In genomic region chrX:40116925-40117324, GRCh38 we compare ENCODE assay signal across 27 cellular contexts. TPM values are rescaled to one million over a fixed set of nuclear protein-coding genes. Genes with fewer than 3 reads are reported as not detected.
DNase-seq lines count a peak whose midpoint lies in the region; ATAC-seq, FAIRE-seq and TF ChIP-seq lines count a peak whose summit lies in the region.
"Had no signal": no experiment of that assay in that cellular context is flagged by ENCODE, and none has a peak within 500 bp of the region (broad histone marks: within the 10 kb centered on the region; RNA-seq: fewer than 3 reads in every experiment).

No MANE protein-coding gene starts in this region.

- no peak overlapping the region for H2AFZ ChIP-seq in OCI-LY7 (ENCODE audit: low read length)
- peak overlapping the region; percentile 40; the same call in 1 of the 2 replicates for H2AFZ ChIP-seq in K562 (ENCODE audit: low read depth, low read length)

- TF ChIP-seq RAD21 in K562 (CRISPR knock-in tag; conservative IDR thresholded peaks at IDR 0.05 in 1 of 2, IDR thresholded peaks at IDR 0.05 in 1 of 2) = no peak

- no peaks in the 10 kb centered on the region for H3K9me2 ChIP-seq in OCI-LY7 (ENCODE audit: insufficient read depth, low read length)

- no peak for TF ChIP-seq POLR2A in K562 (conservative IDR thresholded peaks at IDR 0.05)

- no peak overlapping the region for H3K27ac Mint-ChIP-seq in activated T-cell treated with anti-CD3 and anti-CD28 coated beads, Interleukin-2, amount 50 U/mL, for 72 hours
- H3K27ac Mint-ChIP-seq: CD14-positive monocyte; CD4-positive, alpha-beta memory T cell; CD4-positive, CD25-positive, alpha-beta regulatory T cell; CD8-positive, alpha-beta memory T cell had no signal

- H3K9me3 ChIP-seq in BLaER1 treated with 17β-estradiol and CSF1 and Interleukin-3, amounts not matched to agents 10 nM and 100 nM (replicated peaks in 1 of 11) = no peaks in the 10 kb centered on the region
- H3K9me3 ChIP-seq in OCI-LY7 (ENCODE audit: low read length) (no peaks in the 10 kb centered on the region), K562 (replicated peaks; ENCODE audit: control insufficient read depth, insufficient read depth, low read depth, low read length) (no peaks in the 10 kb centered on the region)
- H3K9me3 ChIP-seq: BE2C had no signal

- H3K9me3 Mint-ChIP-seq in activated T-cell treated with anti-CD3 and anti-CD28 coated beads, Interleukin-2, amount 50 U/mL, for 72 hours = no peaks in the 10 kb centered on the region
- H3K9me3 Mint-ChIP-seq: CD4-positive, CD25-positive, alpha-beta regulatory T cell; CD8-positive, alpha-beta memory T cell had no signal

- no TSS peak for BruUV-seq in OCI-LY7 (replicated peaks; lab: Mats Ljungman, UMichigan)
- no TSS peak for BruUV-seq in K562 (replicated peaks; lab: Mats Ljungman, UMichigan)

- in situ Hi-C loops in K562 (cut with MboI) = no loop called here

- no peaks in the 10 kb centered on the region for H3K9me1 ChIP-seq in K562 (ENCODE audit: control insufficient read depth, insufficient read depth, low read length)

- POLR2A ChIA-PET in OCI-LY7 (lab: Charles Lee) = no interaction called here
- POLR2A ChIA-PET in K562 (lab: Yijun Ruan, JAX) = interaction anchor here (1.1 to 1.7 kb wide), 2 partner anchors 14 to 16 kb away, joined by 3 to 6 read pairs; no protein-coding TSS in a partner anchor

- peaks cover 6 to 99% (median 50%) of the 10 kb centered on the region in 11 experiments; a peak in 20 of 22 replicates for H4K20me1 ChIP-seq in BLaER1 treated with 17β-estradiol and CSF1 and Interleukin-3, amounts not matched to agents 10 nM and 100 nM
- H4K20me1 ChIP-seq in OCI-LY7 (ENCODE audit: insufficient read depth, low read length) (no peaks in the 10 kb centered on the region), K562 (replicated peaks; ENCODE audit: control insufficient read depth, insufficient read depth, low read length) (no peaks in the 10 kb centered on the region)

- H3K27ac ChIP-seq in BLaER1 treated with 17β-estradiol and CSF1 and Interleukin-3, amounts not matched to agents 10 nM and 100 nM = no peak overlapping the region
- H3K27ac ChIP-seq in OCI-LY7 (ENCODE audit: low read depth, low read length, poor library complexity, severe bottlenecking) (no peak overlapping the region), K562 (ENCODE audit: extremely low read depth, low read depth, low read length) (peak overlapping the region; percentile 86)

- H3K79me2 ChIP-seq in OCI-LY7 (ENCODE audit: insufficient read depth, low read depth, low read length) = no peaks in the 10 kb centered on the region
- H3K79me2 ChIP-seq in K562 (ENCODE audit: control insufficient read depth, insufficient read depth, low read length) = peaks cover 21% of the 10 kb centered on the region; the same call in 2 of the 3 replicates

- peaks cover 15 to 69% (median 50%) of the 10 kb centered on the region in 10 experiments for H3K4me1 ChIP-seq in BLaER1 treated with 17β-estradiol and CSF1 and Interleukin-3, amounts not matched to agents 10 nM and 100 nM
- H3K4me1 ChIP-seq in OCI-LY7 (ENCODE audit: insufficient read depth, low read length, poor library complexity, severe bottlenecking) (peaks cover 60% of the 10 kb centered on the region), K562 (replicated peaks in 1 of 2; ENCODE audit: control insufficient read depth in 2 of 2, insufficient read depth in 2 of 2, low read length in 2 of 2) (peaks cover 32 to 37% of the 10 kb centered on the region in 2 experiments; a peak in 4 of 5 replicates)
- H3K4me1 ChIP-seq: BE2C had no signal

- ATAC-seq in K562 = no peak; the same call in 2 of the 3 replicates
- no peak for ATAC-seq in activated T-cell treated with anti-CD3 and anti-CD28 coated beads, Interleukin-2, amount 50 U/mL, for 72 hours (replicated peaks in 1 of 2)
- ATAC-seq: GM12878 had no signal

- TF ChIP-seq CTCF in OCI-LY7 (conservative IDR thresholded peaks at IDR 0.05; ENCODE audit: low read length) = no peak
- TF ChIP-seq CTCF in K562 (IDR thresholded peaks at IDR 0.05 in 2 of 3, conservative IDR thresholded peaks at IDR 0.05 in 1 of 3; ENCODE audit: insufficient read depth in 2 of 3, low read depth in 1 of 3, low read length in 3 of 3) = no peak

- TF ChIP-seq EP300 in K562 (IDR thresholded peaks at IDR 0.05; ENCODE audit: low read length) = no peak

- H3K27me3 ChIP-seq in BLaER1 treated with 17β-estradiol and CSF1 and Interleukin-3, amounts not matched to agents 10 nM and 100 nM = no peaks in the 10 kb centered on the region
- no peaks in the 10 kb centered on the region for H3K27me3 ChIP-seq in K562 (ENCODE audit: control insufficient read depth in 2 of 2, insufficient read depth in 2 of 2, low read length in 2 of 2)
- H3K27me3 ChIP-seq: BE2C had no signal

- H3K4me1 Mint-ChIP-seq in activated T-cell treated with anti-CD3 and anti-CD28 coated beads, Interleukin-2, amount 50 U/mL, for 72 hours (ENCODE audit: low read depth) = peaks cover 9% of the 10 kb centered on the region
- H3K4me1 Mint-ChIP-seq: CD4-positive, alpha-beta memory T cell; CD4-positive, CD25-positive, alpha-beta regulatory T cell had no signal

- H3K4me2 ChIP-seq in BLaER1 treated with 17β-estradiol and CSF1 and Interleukin-3, amounts not matched to agents 10 nM and 100 nM = peak overlapping the region in 6 of 11 experiments; percentile 3 to 35 (median 30); a peak in 5 of 22 replicates
- H3K4me2 ChIP-seq in OCI-LY7 (ENCODE audit: low read length) (peak overlapping the region; percentile 32; the same call in 1 of the 2 replicates), K562 (ENCODE audit: insufficient read depth, low read length) (peak overlapping the region; percentile 81)

- no peaks in the 10 kb centered on the region for H3K36me3 Mint-ChIP-seq in activated T-cell treated with anti-CD3 and anti-CD28 coated beads, Interleukin-2, amount 50 U/mL, for 72 hours (ENCODE audit: insufficient read depth in 2 of 2)
- H3K36me3 Mint-ChIP-seq: CD4-positive, alpha-beta memory T cell had no signal

- CTCF ChIA-PET in OCI-LY7 (lab: Charles Lee; ENCODE audit: unreplicated experiment) = no interaction called here
- CTCF ChIA-PET in K562 (lab: Yijun Ruan, JAX; ENCODE audit: low intra/inter-chr PET ratio) = no interaction called here

- H3K4me3 ChIP-seq in BLaER1 treated with 17β-estradiol and CSF1 and Interleukin-3, amounts not matched to agents 10 nM and 100 nM = no peak overlapping the region
- no peak overlapping the region for H3K4me3 ChIP-seq in OCI-LY7 (ENCODE audit: low read depth, low read length, poor library complexity, severe bottlenecking)
- no peak overlapping the region for H3K4me3 ChIP-seq in K562
- H3K4me3 ChIP-seq: GM12878 had no signal

- no peak overlapping the region for H3K4me3 Mint-ChIP-seq in activated T-cell treated with anti-CD3 and anti-CD28 coated beads, Interleukin-2, amount 50 U/mL, for 72 hours
- H3K4me3 Mint-ChIP-seq: CD14-positive monocyte; CD4-positive, alpha-beta memory T cell; CD4-positive, CD25-positive, alpha-beta regulatory T cell; CD8-positive, alpha-beta memory T cell had no signal

- no peak for FAIRE-seq in K562 (lab: Jason Lieb, UNC)
- FAIRE-seq: A204.1, GM12878, GM12892, GM18507 had no signal

- no peak for DNase-seq in OCI-LY7 (ENCODE audit: low spot score)
- no peak for DNase-seq in K562 (ENCODE audit: extremely low read depth in 1 of 4, low spot score in 3 of 4)
- no peak for DNase-seq in T-helper 2 cell
- DNase-seq in activated T-cell treated with anti-CD3 and anti-CD28 coated beads, Interleukin-2, amount 50 U/mL, for 72 hours = no peak
- no peak for DNase-seq in foreskin melanocyte
- DNase-seq in NCI-H2029 (lab: John Stamatoyannopoulos, UW) = no peak
- DNase-seq: 8988T; ACHN; BE2C; C1 segment of cervical spinal cord; CD4-positive, alpha-beta memory T cell; CD4-positive, CD25-positive, alpha-beta regulatory T cell; CD8-positive, alpha-beta memory T cell; COR-L47; DMS 273 treated with DMSO at 0.1 percent for 48 hours; DMS153; DMS53; DMS79; DND-41; EL; GDM1 had no signal

- intact Hi-C loops in OCI-LY7 (cut with micrococcal nuclease; ENCODE audit: unreplicated experiment) = no loop called here
- intact Hi-C loops in K562 (cut with micrococcal nuclease) = no loop called here

- H3K27me3 Mint-ChIP-seq in activated T-cell treated with anti-CD3 and anti-CD28 coated beads, Interleukin-2, amount 50 U/mL, for 72 hours (ENCODE audit: low read depth) = peaks cover 9% of the 10 kb centered on the region
- H3K27me3 Mint-ChIP-seq: CD4-positive, alpha-beta memory T cell; CD4-positive, CD25-positive, alpha-beta regulatory T cell had no signal

- WGBS in K562 (ENCODE audit: insufficient coverage, low coverage, missing lambda C conversion rate) = 13% methylated on average over 9 of the region's 9 CpGs

- H3K9ac ChIP-seq in BLaER1 treated with 17β-estradiol and CSF1 and Interleukin-3, amounts not matched to agents 10 nM and 100 nM = no peak overlapping the region
- peak overlapping the region; percentile 69 to 80 for H3K9ac ChIP-seq in K562 (ENCODE audit: insufficient read depth in 1 of 2, low read depth in 2 of 2, low read length in 2 of 2)

- peaks cover 0 to 10% (median 4%) of the 10 kb centered on the region in 11 experiments; a peak in 6 of 22 replicates for H3K36me3 ChIP-seq in BLaER1 treated with 17β-estradiol and CSF1 and Interleukin-3, amounts not matched to agents 10 nM and 100 nM
- H3K36me3 ChIP-seq in OCI-LY7 (ENCODE audit: insufficient read depth, low read length) (no peaks in the 10 kb centered on the region), K562 (ENCODE audit: control insufficient read depth, insufficient read depth, low read length) (no peaks in the 10 kb centered on the region; the same call in 2 of the 3 replicates)
- H3K36me3 ChIP-seq: BE2C had no signal

RNA-seq across cellular contexts. Expression of gene BCOR, which starts 19.2 kb away (rescaled TPM):
- 55.6 and 64.3 TPM in 2 replicates for total RNA-seq in OCI-LY7 (2014; rRNA removed; shearing (Covaris generic))
- total RNA-seq in OCI-LY7 (2022) (48.0 and 52.2 TPM in 2 replicates), K562 (2014; rRNA removed) (73.7 and 76.0 TPM in 2 replicates), K562 (2014; rRNA removed; fragmentation: Illumina TruSeq; extraction: Trizol) (37.6 and 37.9 TPM in 2 replicates), K562 (2015; rRNA removed; fragmentation: Illumina TruSeq; extraction: Trizol) (33.0 and 36.6 TPM in 2 replicates), K562 (2021) (98.3 and 113 TPM in 2 replicates)
- total RNA-seq in K562 (2011; cell fraction: chromatin; rRNA removed; ENCODE audit: low replicate concordance) = 128 and 140 TPM in 2 replicates
- 71.6 and 74.4 TPM in 2 replicates for total RNA-seq in K562 (2011; cell fraction: nucleolus; rRNA removed)
- total RNA-seq in K562 (2011; cell fraction: nucleoplasm; rRNA removed) = 97.0 and 135 TPM in 2 replicates
- polyA plus RNA-seq in K562 (2011; rRNA removed) (27.5 and 28.1 TPM in 2 replicates), K562 (2014; fragmentation: Illumina TruSeq; extraction: Trizol) (88.1 and 98.5 TPM in 2 replicates), K562 (2014; fragmentation: Nextera tagmentation; extraction: Ambion mirVana) (10 to 100 TPM; 32.0 to 37.4 TPM), K562 (2014; rRNA removed) (44.4 and 64.6 TPM in 2 replicates)
- 30.1 and 38.0 TPM in 2 replicates for polyA plus RNA-seq in K562 (2011; cell fraction: cytosol; rRNA removed)
- 64.0 and 93.7 TPM in 2 replicates for polyA plus RNA-seq in K562 (2011; cell fraction: nucleus; rRNA removed)
- 72.8 and 76.1 TPM in 2 replicates for polyA plus RNA-seq in K562 (2012)
- polyA minus RNA-seq in K562 (2011; rRNA and poly(A)+ RNA removed) = 40.5 and 49.5 TPM in 2 replicates
- polyA minus RNA-seq in K562 (2011; cell fraction: cytosol; rRNA and poly(A)+ RNA removed) = 105 and 120 TPM in 2 replicates
- 36.9 and 50.0 TPM in 2 replicates for polyA minus RNA-seq in K562 (2011; cell fraction: nucleus; rRNA and poly(A)+ RNA removed)
- total RNA-seq in activated T-cell treated with anti-CD3 and anti-CD28 coated beads, Interleukin-2, amount 50 U/mL, for 72 hours = 10 to 100 TPM; 53.5 to 65.5 TPM

Comparison
In these comparisons a context has a peak if more than half of its experiments do, and no peak if none do; other contexts are left out.
1. H3K4me2 ChIP-seq: peak in every context shown above with its lines; median percentile 81 in K562; 32 in OCI-LY7; 30 in BLaER1 treated with 17β-estradiol and CSF1 and Interleukin-3, amounts not matched to agents 10 nM and 100 nM.
2. H3K9ac ChIP-seq: peak in K562 (2 of 2); none in BLaER1 treated with 17β-estradiol and CSF1 and Interleukin-3, amounts not matched to agents 10 nM and 100 nM (0 of 11).